In the genomic region with DNA sequence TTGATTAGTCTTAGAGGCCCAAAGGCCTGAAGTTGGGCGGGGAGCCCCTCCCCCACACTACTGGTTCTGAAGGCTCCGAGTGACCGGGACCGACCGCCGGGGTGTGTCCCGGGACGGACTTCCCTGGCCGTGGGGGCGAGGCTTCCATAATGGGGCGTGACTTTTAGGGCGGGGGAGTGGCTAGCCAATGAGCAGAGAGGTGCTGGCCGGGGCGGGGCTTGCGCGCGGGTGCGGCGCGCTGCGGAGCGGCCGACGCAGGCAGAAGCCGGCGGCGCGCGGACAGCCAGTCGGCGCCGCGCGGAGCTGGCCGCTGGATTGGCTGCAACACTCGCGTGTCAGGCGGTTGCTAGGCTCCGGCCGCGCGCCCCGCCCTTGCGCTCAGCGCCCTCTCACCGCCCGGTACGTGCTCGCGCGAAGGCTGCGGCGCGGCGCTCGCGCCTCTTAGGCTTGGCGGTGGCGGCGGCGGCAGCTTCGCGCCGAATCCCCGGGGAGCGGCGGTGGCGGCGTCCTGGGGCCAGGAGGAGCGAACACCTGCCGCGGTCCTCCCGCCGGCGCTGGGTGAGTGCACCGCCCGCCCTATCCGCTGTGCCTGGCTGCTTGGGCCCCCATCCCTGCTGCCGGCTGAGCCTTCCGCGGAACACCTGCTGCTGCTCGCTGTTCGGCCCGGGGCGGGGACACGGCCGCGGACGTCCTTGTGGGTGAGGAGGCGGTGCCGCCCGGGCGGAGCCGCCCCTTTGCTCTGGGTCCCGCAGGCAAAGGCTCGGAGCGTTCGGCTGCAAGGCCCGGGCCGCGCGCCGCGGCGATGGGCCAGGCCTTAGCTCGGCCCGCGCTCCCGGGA, we compare ENCODE assay signal across 8 cellular contexts. TPM values are rescaled to one million over a fixed set of nuclear protein-coding genes. Genes with fewer than 3 reads are reported as not detected.
DNase-seq lines count a peak whose midpoint lies in the region; ATAC-seq and TF ChIP-seq lines count a peak whose summit lies in the region.

A gene (plus strand): TSS at position 392 of the 838 bp plus-strand sequence. CDS start 40,268 bp downstream, outside the sequence.

- TF ChIP-seq CTCF in AG09309 (IDR thresholded peaks at IDR 0.05; ENCODE audit: control insufficient read depth, insufficient read depth, low read depth, low read length, missing control alignments) (no peak), spleen (IDR thresholded peaks at IDR 0.05 in 8 of 11, conservative IDR thresholded peaks at IDR 0.05 in 3 of 11) (peak in 4 of 11 experiments; percentile 3 to 11 (median 6))

- H3K4me3 ChIP-seq in AG09309 (ENCODE audit: control insufficient read depth, low read depth, low read length) (peak within 1 kb of the TSS; percentile 56), spleen (peak within 1 kb of the TSS; percentile 75 to 93 (median 80))

- H3K27ac ChIP-seq in caudate nucleus (ENCODE audit: low read depth, low read length) (peak within 1 kb of the TSS; percentile 96), spleen (peak within 1 kb of the TSS; percentile 95 to 98 (median 96))

- DNase-seq in AG09309 (ENCODE audit: low read depth) (peak; percentile 69), NCI-H345 treated with DMSO at 0.1 percent for 48 hours (lab: John Stamatoyannopoulos, UW; ENCODE audit: unreplicated experiment) (peak; percentile 84), caudate nucleus (lab: John Stamatoyannopoulos, UW) (peak; percentile 58 to 98 (median 94)), inferior parietal cortex (ENCODE audit: extremely low spot score) (peak; percentile 89), spleen (peak; percentile 99)
- peak; percentile 93 to 95 (median 94) for DNase-seq in activated CD4-positive, CD25-positive, alpha-beta regulatory T cell (lab: John Stamatoyannopoulos, UW)

- H3K9me3 ChIP-seq in spleen, result no peaks in the 10 kb centered on the region

- H3K36me3 ChIP-seq in spleen, result peaks cover 0 to 2% (median 0%) of the 10 kb centered on the region in 6 donors

- peaks cover 16 to 46% (median 31%) of the 10 kb centered on the region in 6 donors for H3K4me1 ChIP-seq in spleen

- ATAC-seq in GM19025 (IDR thresholded peaks at IDR 0.05; ENCODE audit: low read depth, unreplicated experiment), result peak; percentile 81
- ATAC-seq in HG03280 (IDR thresholded peaks at IDR 0.05; ENCODE audit: unreplicated experiment), result peak; percentile 83

- TF ChIP-seq POLR2A in spleen (IDR thresholded peaks at IDR 0.05), result peak in 1 of 3 donors; percentile 59

- no peaks in the 10 kb centered on the region for H3K27me3 ChIP-seq in spleen (replicated peaks in 1 of 7)

- 0 to 1% (median 1%) methylated on average over 14 to 109 of the region's 109 CpGs for WGBS in spleen, 5 donors

- intact Hi-C loops in spleen (cut with DNase I; ENCODE audit: low total_unique reads), result no loop called here

RNA-seq across cellular contexts. Expression of the gene that starts here (rescaled TPM):
- 10 to 100 TPM; 24.9 to 42.7 (median 31.0) TPM for total RNA-seq in spleen
- 1 to 10 TPM; 3.0 to 8.9 (median 6.3) TPM for polyA plus RNA-seq in spleen

Comparison
In these comparisons a context has a peak if more than half of its experiments do, and no peak if none do; other contexts are left out.
1. Peak in every context shown above with its lines: DNase-seq, ATAC-seq, H3K4me3 ChIP-seq and H3K27ac ChIP-seq.